Comparison of ENCODE assay signal across 8 cellular contexts in genomic region chr18:5061785-5062184, GRCh38.
"Had no signal": no experiment of that assay in that cellular context is flagged by ENCODE, and none has a peak within 500 bp of the region (broad histone marks: within the 10 kb centered on the region; RNA-seq: fewer than 3 reads in every experiment).

No MANE protein-coding gene starts in this region.

- H3K27ac ChIP-seq: GM23248, HL-60 had no signal

- H3K9ac ChIP-seq: GM23248 had no signal

- H3K4me1 ChIP-seq: HAP-1 had no signal

- ATAC-seq: HCT116 had no signal

- DNase-seq: GM23248, GOT3, H7, HFFc6, KG1 had no signal

- H3K36me3 ChIP-seq: HAP-1 had no signal

- H3K4me3 ChIP-seq: GM23248, HAP-1 had no signal

- H2AFZ ChIP-seq: GM23248 had no signal

- H3K9me3 ChIP-seq: HAP-1 had no signal
